ENCODE assay signal across 8 cellular contexts in genomic region chr14:24080888-24081738, GRCh38. TPM values are rescaled to one million over a fixed set of nuclear protein-coding genes. Genes with fewer than 3 reads are reported as not detected.
DNase-seq lines count a peak whose midpoint lies in the region; ATAC-seq and TF ChIP-seq lines count a peak whose summit lies in the region.

No MANE protein-coding gene starts in this region.

- under 1% methylated on average over 56 of the region's 74 CpGs for WGBS in hepatocyte (ENCODE audit: low lambda C conversion rate, missing lambda C conversion rate)

- H3K4me2 ChIP-seq in hepatocyte: peak overlapping the region; percentile 88

- no peak overlapping the region for H3K27ac ChIP-seq in hepatocyte

- ATAC-seq in GM21529 (IDR thresholded peaks at IDR 0.05; ENCODE audit: unreplicated experiment) (peak; percentile 94), SK-N-SH treated with all-trans-retinoic acid at 6 μM for 48 hours (peak; percentile 85)

- TF ChIP-seq RAD21 in Ishikawa (IDR thresholded peaks at IDR 0.05; ENCODE audit: low read depth): no peak

- TF ChIP-seq EP300 in Ishikawa (IDR thresholded peaks at IDR 0.05; ENCODE audit: borderline replicate concordance): no peak

- H3K9me3 ChIP-seq in adipocyte (ENCODE audit: control insufficient read depth, low read length) (no peaks in the 10 kb centered on the region), hepatocyte (ENCODE audit: low read depth) (no peaks in the 10 kb centered on the region)

- H3K4me1 ChIP-seq in adipocyte (ENCODE audit: control insufficient read depth, insufficient read depth, low read length) (peaks cover 8% of the 10 kb centered on the region), hepatocyte (ENCODE audit: insufficient read depth) (peaks cover 3% of the 10 kb centered on the region)

- DNase-seq in Daoy (ENCODE audit: low read depth) (peak; percentile 76), adipocyte (ENCODE audit: low read depth) (peak; percentile 66), hepatocyte (ENCODE audit: low spot score) (peak; percentile 67), retinal pigment epithelial cell (ENCODE audit: low read depth) (peak; percentile 25), hepatic stellate cell (ENCODE audit: low spot score) (no peak)

- TF ChIP-seq CTCF in hepatocyte (IDR thresholded peaks at IDR 0.05; ENCODE audit: poor library complexity) (no peak), retinal pigment epithelial cell (conservative IDR thresholded peaks at IDR 0.05; ENCODE audit: low read depth, low read length) (no peak)

- no peaks in the 10 kb centered on the region for H4K20me1 ChIP-seq in hepatocyte (ENCODE audit: insufficient read depth, poor library complexity, severe bottlenecking)

- no peaks in the 10 kb centered on the region for H3K9me2 ChIP-seq in hepatocyte (replicated peaks; ENCODE audit: insufficient read depth)

- H3K36me3 ChIP-seq in adipocyte (ENCODE audit: control insufficient read depth, insufficient read depth, low read length, severe bottlenecking) (no peaks in the 10 kb centered on the region), hepatocyte (replicated peaks; ENCODE audit: insufficient read depth, low read depth) (no peaks in the 10 kb centered on the region)

- H3K4me3 ChIP-seq in adipocyte (ENCODE audit: low read length) (peak overlapping the region; percentile 78), hepatocyte (peak overlapping the region; percentile 50), retinal pigment epithelial cell (ENCODE audit: low read length) (peak overlapping the region; percentile 63)

- H3K9ac ChIP-seq in adipocyte (ENCODE audit: low read length): peak overlapping the region; percentile 42

- H3K79me2 ChIP-seq in hepatocyte: no peaks in the 10 kb centered on the region

- peak overlapping the region; percentile 60 for H2AFZ ChIP-seq in hepatocyte

- H3K27me3 ChIP-seq in adipocyte (replicated peaks; ENCODE audit: control insufficient read depth, insufficient read depth, low read length) (peaks cover 67% of the 10 kb centered on the region), hepatocyte (peaks cover 4% of the 10 kb centered on the region)

TF ChIP-seq in Ishikawa, 13 proteins besides CTCF, POLR2A, EP300 and RAD21:
- TF ChIP-seq FOXM1 (IDR thresholded peaks at IDR 0.05; ENCODE audit: borderline replicate concordance, low read depth) (no peak), TEAD4 (IDR thresholded peaks at IDR 0.05) (peak; percentile 16; the same call in 1 of the 2 replicates), TAF1 (IDR thresholded peaks at IDR 0.05; ENCODE audit: low read depth) (peak; percentile 56), TCF12 (IDR thresholded peaks at IDR 0.05; ENCODE audit: low read depth) (no peak)
- TF ChIP-seq, protein P1, sequence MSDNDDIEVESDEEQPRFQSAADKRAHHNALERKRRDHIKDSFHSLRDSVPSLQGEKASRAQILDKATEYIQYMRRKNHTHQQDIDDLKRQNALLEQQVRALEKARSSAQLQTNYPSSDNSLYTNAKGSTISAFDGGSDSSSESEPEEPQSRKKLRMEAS (IDR thresholded peaks at IDR 0.05): peak; percentile 33; the same call in 1 of the 2 replicates

TF ChIP-seq in SK-N-SH treated with all-trans-retinoic acid at 6 μM for 48 hours, 23 proteins besides CTCF, POLR2A, EP300 and RAD21:
- no peak for TF ChIP-seq ZC3H10 (CRISPR knock-in tag; IDR thresholded peaks at IDR 0.05)
- TF ChIP-seq, protein P2, sequence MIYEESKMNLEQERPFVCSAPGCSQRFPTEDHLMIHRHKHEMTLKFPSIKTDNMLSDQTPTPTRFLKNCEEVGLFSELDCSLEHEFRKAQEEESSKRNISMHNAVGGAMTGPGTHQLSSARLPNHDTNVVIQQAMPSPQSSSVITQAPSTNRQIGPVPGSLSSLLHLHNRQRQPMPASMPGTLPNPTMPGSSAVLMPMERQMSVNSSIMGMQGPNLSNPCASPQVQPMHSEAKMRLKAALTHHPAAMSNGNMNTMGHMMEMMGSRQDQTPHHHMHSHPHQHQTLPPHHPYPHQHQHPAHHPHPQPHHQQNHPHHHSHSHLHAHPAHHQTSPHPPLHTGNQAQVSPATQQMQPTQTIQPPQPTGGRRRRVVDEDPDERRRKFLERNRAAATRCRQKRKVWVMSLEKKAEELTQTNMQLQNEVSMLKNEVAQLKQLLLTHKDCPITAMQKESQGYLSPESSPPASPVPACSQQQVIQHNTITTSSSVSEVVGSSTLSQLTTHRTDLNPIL (CRISPR knock-in tag; IDR thresholded peaks at IDR 0.05; ENCODE audit: low read depth): no peak
- TF ChIP-seq, protein P3, sequence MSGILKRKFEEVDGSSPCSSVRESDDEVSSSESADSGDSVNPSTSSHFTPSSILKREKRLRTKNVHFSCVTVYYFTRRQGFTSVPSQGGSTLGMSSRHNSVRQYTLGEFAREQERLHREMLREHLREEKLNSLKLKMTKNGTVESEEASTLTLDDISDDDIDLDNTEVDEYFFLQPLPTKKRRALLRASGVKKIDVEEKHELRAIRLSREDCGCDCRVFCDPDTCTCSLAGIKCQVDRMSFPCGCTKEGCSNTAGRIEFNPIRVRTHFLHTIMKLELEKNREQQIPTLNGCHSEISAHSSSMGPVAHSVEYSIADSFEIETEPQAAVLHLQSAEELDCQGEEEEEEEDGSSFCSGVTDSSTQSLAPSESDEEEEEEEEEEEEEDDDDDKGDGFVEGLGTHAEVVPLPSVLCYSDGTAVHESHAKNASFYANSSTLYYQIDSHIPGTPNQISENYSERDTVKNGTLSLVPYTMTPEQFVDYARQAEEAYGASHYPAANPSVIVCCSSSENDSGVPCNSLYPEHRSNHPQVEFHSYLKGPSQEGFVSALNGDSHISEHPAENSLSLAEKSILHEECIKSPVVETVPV (CRISPR knock-in tag; IDR thresholded peaks at IDR 0.05): no peak
- no peak for TF ChIP-seq ZFP3 (CRISPR knock-in tag; IDR thresholded peaks at IDR 0.05)
- no peak for TF ChIP-seq PPARA (CRISPR knock-in tag; IDR thresholded peaks at IDR 0.05; ENCODE audit: borderline replicate concordance)
- no peak for TF ChIP-seq ZNF8 (CRISPR knock-in tag; IDR thresholded peaks at IDR 0.05)
- TF ChIP-seq ISL1 (CRISPR knock-in tag; IDR thresholded peaks at IDR 0.05): no peak
- TF ChIP-seq ZNF70 (CRISPR knock-in tag; IDR thresholded peaks at IDR 0.05): no peak
- no peak for TF ChIP-seq TOX (CRISPR knock-in tag; IDR thresholded peaks at IDR 0.05; ENCODE audit: borderline replicate concordance)
- no peak for TF ChIP-seq POU6F1 (CRISPR knock-in tag; IDR thresholded peaks at IDR 0.05; ENCODE audit: borderline replicate concordance, low read depth)

RNA-seq across cellular contexts. Expression of gene CPNE6, which starts 9.8 kb away (rescaled TPM):
- not detected in 2 replicates for total RNA-seq in Daoy (2014; rRNA removed; shearing (Covaris generic))
- not detected in 2 replicates for total RNA-seq in hepatocyte
- not detected in 2 replicates for polyA plus RNA-seq in hepatocyte

RNA-seq across cellular contexts. Expression of gene PCK2, which starts 13.0 kb away (rescaled TPM):
- 6.6 and 12.6 TPM in 2 replicates for total RNA-seq in Daoy (2014; rRNA removed; shearing (Covaris generic))
- total RNA-seq in hepatocyte: 68.7 and 76.5 TPM in 2 replicates
- polyA plus RNA-seq in hepatocyte: 75.0 and 88.8 TPM in 2 replicates

RNA-seq across cellular contexts. Expression of gene CARMIL3, which starts 29.3 kb away (rescaled TPM):
- total RNA-seq in Daoy (2014; rRNA removed; shearing (Covaris generic)): under 0.01 TPM in 1 of 2 replicates, not detected in the other
- total RNA-seq in hepatocyte: 0.37 and 0.40 TPM in 2 replicates
- polyA plus RNA-seq in hepatocyte: 0.46 TPM in 1 of 2 replicates, not detected in the other

RNA-seq across cellular contexts. Expression of gene DCAF11, which starts 33.5 kb away (rescaled TPM):
- 68.9 and 75.2 TPM in 2 replicates for total RNA-seq in Daoy (2014; rRNA removed; shearing (Covaris generic))
- 78.9 and 85.4 TPM in 2 replicates for total RNA-seq in hepatocyte
- polyA plus RNA-seq in hepatocyte: 50.3 and 55.6 TPM in 2 replicates

RNA-seq across cellular contexts. Expression of gene NRL, which starts 33.6 kb away (rescaled TPM):
- total RNA-seq in Daoy (2014; rRNA removed; shearing (Covaris generic)): 3.1 and 5.9 TPM in 2 replicates
- 1.2 and 4.8 TPM in 2 replicates for total RNA-seq in hepatocyte
- 2.4 and 3.3 TPM in 2 replicates for polyA plus RNA-seq in hepatocyte
